Comparison of ENCODE assay signal across 8 cellular contexts in genomic region chr2:176126929-176127768, GRCh38. TPM values are rescaled to one million over a fixed set of nuclear protein-coding genes. Genes with fewer than 3 reads are reported as not detected.
A peak's percentile ranks its signal among the peaks of the same experiment; 100 is the strongest.
DNase-seq lines count a peak whose midpoint lies in the region; FAIRE-seq and TF ChIP-seq lines count a peak whose summit lies in the region.

No MANE protein-coding gene starts in this region.

- H3K9me3 Mint-ChIP-seq in neural progenitor cell, result peaks cover 9% of the 10 kb centered on the region

- no peaks in the 10 kb centered on the region for H3K9me1 ChIP-seq in endothelial cell of umbilical vein (replicated peaks; ENCODE audit: control insufficient read depth, extremely low read depth, insufficient read depth, low read length)

- peak overlapping the region; percentile 86 for H3K4me2 ChIP-seq in endothelial cell of umbilical vein (ENCODE audit: insufficient read depth, low read length)
- no peak overlapping the region for H3K4me2 ChIP-seq in neural progenitor cell

- intact Hi-C loops in endothelial cell of umbilical vein (cut with micrococcal nuclease), result loop anchor here (1.0 to 5.0 kb wide), 9 partner anchors 328 to 1630 kb away; no protein-coding TSS in a partner anchor
- intact Hi-C loops in tibial artery (cut with DNase I; ENCODE audit: low total_unique reads), result loop anchor here (5.0 kb wide), 2 partner anchors 330 to 510 kb away; no protein-coding TSS in a partner anchor

- peaks cover 3% of the 10 kb centered on the region for H3F3A ChIP-seq in neural progenitor cell (ENCODE audit: low read depth)

- peak overlapping the region; percentile 30 for H3K9ac ChIP-seq in endothelial cell of umbilical vein (replicated peaks; ENCODE audit: extremely low read depth, insufficient read depth, low read length)
- H3K9ac ChIP-seq in neural progenitor cell, result no peak overlapping the region

- no peaks in the 10 kb centered on the region for H4K20me1 ChIP-seq in endothelial cell of umbilical vein (replicated peaks; ENCODE audit: control insufficient read depth, extremely low read depth, insufficient read depth, low read length)
- H4K20me1 ChIP-seq in neural progenitor cell (ENCODE audit: low read depth), result peaks cover 88% of the 10 kb centered on the region

- H3K27me3 Mint-ChIP-seq in neural progenitor cell (ENCODE audit: insufficient read depth, low read depth), result peaks cover 82% of the 10 kb centered on the region

- POLR2A ChIA-PET in endothelial cell of umbilical vein (lab: Charles Lee), result no interaction called here

- H2AFZ ChIP-seq in endothelial cell of umbilical vein (ENCODE audit: low read depth, low read length), result peak overlapping the region; percentile 58
- no peak overlapping the region for H2AFZ ChIP-seq in neural progenitor cell (replicated peaks)

- DNase-seq in NOMO-1 treated with DMSO at 0.1 percent for 48 hours (lab: John Stamatoyannopoulos, UW; ENCODE audit: unreplicated experiment) (peak; percentile 30), NOMO-1 treated with dmso at 0.1 percent for 144 hours (lab: John Stamatoyannopoulos, UW; ENCODE audit: unreplicated experiment) (no peak), NCI-H460 (ENCODE audit: extremely low read depth, low read depth) (peak; percentile 52), endothelial cell of umbilical vein (ENCODE audit: low read depth, low spot score) (peak; percentile 68), neural progenitor cell (ENCODE audit: low spot score) (peak; percentile 82), tibial artery (peak in 1 of 2 donors; percentile 63), cortex of kidney (lab: John Stamatoyannopoulos, UW) (no peak)
- DNase-seq in activated CD8-positive, alpha-beta memory T cell treated with anti-CD3 and anti-CD28 coated beads for 24 hours, result peak; percentile 86

- H3K4me3 Mint-ChIP-seq in neural progenitor cell, result no peak overlapping the region

- H3K4me3 ChIP-seq in endothelial cell of umbilical vein (replicated peaks in 1 of 3; ENCODE audit: insufficient read depth in 1 of 3, low read depth in 1 of 3, low read length in 3 of 3) (peak overlapping the region in 2 of 3 experiments; percentile 48 to 67), neural progenitor cell (no peak overlapping the region), tibial artery (no peak overlapping the region)

- H3K4me1 ChIP-seq in endothelial cell of umbilical vein (ENCODE audit: control insufficient read depth, extremely low read depth, insufficient read depth, low read length), result peaks cover 33% of the 10 kb centered on the region
- H3K4me1 ChIP-seq in neural progenitor cell, result peaks cover 3% of the 10 kb centered on the region
- peaks cover 0 to 48% (median 34%) of the 10 kb centered on the region in 4 donors for H3K4me1 ChIP-seq in tibial artery

- TF ChIP-seq POLR2A in endothelial cell of umbilical vein (IDR thresholded peaks at IDR 0.05; ENCODE audit: low read depth, low read length), result no peak

- peaks cover 14% of the 10 kb centered on the region for H3K79me2 ChIP-seq in endothelial cell of umbilical vein (ENCODE audit: control insufficient read depth, insufficient read depth, low read length)
- no peaks in the 10 kb centered on the region for H3K79me2 ChIP-seq in neural progenitor cell (ENCODE audit: low read depth)

- FAIRE-seq in endothelial cell of umbilical vein (lab: Jason Lieb, UNC), result peak; percentile 76

- H3K27ac Mint-ChIP-seq in neural progenitor cell, result no peak overlapping the region

- dilution Hi-C loops in endothelial cell of umbilical vein (cut with MboI; ENCODE audit: extremely low pct_ligation_motif_present, low sequenced_read_pairs), result loop anchor here (25.0 kb wide), 1 partner anchor 510 kb away; no protein-coding TSS in a partner anchor

- peak; percentile 61 to 66 for TF ChIP-seq CTCF in endothelial cell of umbilical vein (IDR thresholded peaks at IDR 0.05; ENCODE audit: extremely low read depth in 1 of 2, insufficient read depth in 1 of 2, low read depth in 1 of 2, low read length in 2 of 2)
- peak; percentile 95 for TF ChIP-seq CTCF in neural progenitor cell (IDR thresholded peaks at IDR 0.05)
- peak; percentile 79 to 87 for TF ChIP-seq CTCF in tibial artery (IDR thresholded peaks at IDR 0.05)

- peaks cover 5 to 6% of the 10 kb centered on the region in 2 experiments for H3K27me3 ChIP-seq in endothelial cell of umbilical vein (ENCODE audit: control insufficient read depth in 2 of 2, insufficient read depth in 2 of 2, low read length in 2 of 2)
- peaks cover 100% of the 10 kb centered on the region for H3K27me3 ChIP-seq in neural progenitor cell
- H3K27me3 ChIP-seq in tibial artery, result peaks cover 0 to 74% of the 10 kb centered on the region in 2 donors

- H3K36me3 ChIP-seq in endothelial cell of umbilical vein (ENCODE audit: control insufficient read depth in 2 of 2, extremely low read depth in 1 of 2, insufficient read depth in 2 of 2, low read length in 2 of 2), result no peaks in the 10 kb centered on the region
- H3K36me3 ChIP-seq in neural progenitor cell, result no peaks in the 10 kb centered on the region
- H3K36me3 ChIP-seq in tibial artery, result no peaks in the 10 kb centered on the region

- H3K4me1 Mint-ChIP-seq in neural progenitor cell, result peaks cover 17% of the 10 kb centered on the region

- CTCF ChIA-PET in endothelial cell of umbilical vein (lab: Charles Lee), result interaction anchor here (0.5 to 10.1 kb wide), 49 partner anchors 9 to 1638 kb away, joined by 3 to 458 read pairs (median 5); partner anchors contain the start of genes HOXD10 and HOXD4

- H3K9me3 ChIP-seq in endothelial cell of umbilical vein (replicated peaks; ENCODE audit: control insufficient read depth, insufficient read depth, low read length) (no peaks in the 10 kb centered on the region), neural progenitor cell (ENCODE audit: low read depth) (no peaks in the 10 kb centered on the region), tibial artery (no peaks in the 10 kb centered on the region)

- H3K27ac ChIP-seq in endothelial cell of umbilical vein (ENCODE audit: insufficient read depth, low read depth, low read length) (no peak overlapping the region), neural progenitor cell (no peak overlapping the region), tibial artery (no peak overlapping the region)

- no TSS peak for BruUV-seq in endothelial cell of umbilical vein (replicated peaks; lab: Mats Ljungman, UMichigan)

- no peaks in the 10 kb centered on the region for H3K36me3 Mint-ChIP-seq in neural progenitor cell

RNA-seq across cellular contexts. Expression of gene HOXD8, which starts 2.4 kb away (rescaled TPM):
- 11.7 and 13.9 TPM in 2 replicates for total RNA-seq in NCI-H460 (2014; rRNA removed; shearing (Covaris generic))
- polyA plus RNA-seq in NCI-H460 (2014; cell fraction: nucleus; rRNA removed), result 2.6 and 3.5 TPM in 2 replicates
- total RNA-seq in endothelial cell of umbilical vein (14.9 and 15.6 TPM in 2 replicates), neural progenitor cell (ENCODE audit: low replicate concordance) (not detected in 2 replicates)
- 6.4 and 7.2 TPM in 2 replicates for polyA plus RNA-seq in endothelial cell of umbilical vein
- polyA plus RNA-seq in endothelial cell of umbilical vein (2011; cell fraction: cytosol; rRNA removed), result 7.9 and 8.0 TPM in 2 replicates
- polyA plus RNA-seq in endothelial cell of umbilical vein (2011; cell fraction: nucleus; rRNA removed), result 5.3 and 7.6 TPM in 2 replicates
- polyA plus RNA-seq in endothelial cell of umbilical vein (2012), result 13.0 and 15.6 TPM in 2 replicates
- polyA minus RNA-seq in endothelial cell of umbilical vein, result 3.2 and 4.6 TPM in 2 replicates
- not detected for polyA minus RNA-seq in endothelial cell of umbilical vein (2011; cell fraction: cytosol; rRNA and poly(A)+ RNA removed)
- 2.6 and 3.6 TPM in 2 replicates for polyA minus RNA-seq in endothelial cell of umbilical vein (2011; cell fraction: nucleus; rRNA and poly(A)+ RNA removed)

RNA-seq across cellular contexts. Expression of gene HOXD9, which starts 4.6 kb away (rescaled TPM):
- not detected in 2 replicates for total RNA-seq in NCI-H460 (2014; rRNA removed; shearing (Covaris generic))
- polyA plus RNA-seq in NCI-H460 (2014; cell fraction: nucleus; rRNA removed), result not detected in 2 replicates
- total RNA-seq in endothelial cell of umbilical vein (3.5 and 3.9 TPM in 2 replicates), neural progenitor cell (ENCODE audit: low replicate concordance) (not detected in 2 replicates)
- polyA plus RNA-seq in endothelial cell of umbilical vein, result 1.9 and 2.3 TPM in 2 replicates
- polyA plus RNA-seq in endothelial cell of umbilical vein (2011; cell fraction: cytosol; rRNA removed), result 1.2 and 1.9 TPM in 2 replicates
- 1.0 and 1.2 TPM in 2 replicates for polyA plus RNA-seq in endothelial cell of umbilical vein (2011; cell fraction: nucleus; rRNA removed)
- polyA plus RNA-seq in endothelial cell of umbilical vein (2012), result 3.6 and 4.5 TPM in 2 replicates
- 0.40 and 0.46 TPM in 2 replicates for polyA minus RNA-seq in endothelial cell of umbilical vein
- polyA minus RNA-seq in endothelial cell of umbilical vein (2011; cell fraction: cytosol; rRNA and poly(A)+ RNA removed), result 2.0 TPM
- 0.53 and 1.4 TPM in 2 replicates for polyA minus RNA-seq in endothelial cell of umbilical vein (2011; cell fraction: nucleus; rRNA and poly(A)+ RNA removed)

RNA-seq across cellular contexts. Expression of gene HOXD10, which starts 10.6 kb away (rescaled TPM):
- total RNA-seq in NCI-H460 (2014; rRNA removed; shearing (Covaris generic)), result 0.25 TPM in 1 of 2 replicates, not detected in the other
- polyA plus RNA-seq in NCI-H460 (2014; cell fraction: nucleus; rRNA removed), result not detected in 2 replicates
- total RNA-seq in endothelial cell of umbilical vein, result not detected in 2 replicates
- not detected in 2 replicates for polyA plus RNA-seq in endothelial cell of umbilical vein
- polyA plus RNA-seq in endothelial cell of umbilical vein (2011; cell fraction: cytosol; rRNA removed), result not detected in 2 replicates
- polyA plus RNA-seq in endothelial cell of umbilical vein (2011; cell fraction: nucleus; rRNA removed), result not detected in 2 replicates
- not detected in 2 replicates for polyA plus RNA-seq in endothelial cell of umbilical vein (2012)
- polyA minus RNA-seq in endothelial cell of umbilical vein, result not detected in 2 replicates
- not detected for polyA minus RNA-seq in endothelial cell of umbilical vein (2011; cell fraction: cytosol; rRNA and poly(A)+ RNA removed)
- polyA minus RNA-seq in endothelial cell of umbilical vein (2011; cell fraction: nucleus; rRNA and poly(A)+ RNA removed), result not detected in 2 replicates
- total RNA-seq in neural progenitor cell (ENCODE audit: low replicate concordance), result not detected in 2 replicates

RNA-seq across cellular contexts. Expression of gene HOXD11, which starts 20.1 kb away (rescaled TPM):
- not detected in 2 replicates for total RNA-seq in NCI-H460 (2014; rRNA removed; shearing (Covaris generic))
- polyA plus RNA-seq in NCI-H460 (2014; cell fraction: nucleus; rRNA removed), result not detected in 2 replicates
- total RNA-seq in endothelial cell of umbilical vein (not detected in 2 replicates), neural progenitor cell (ENCODE audit: low replicate concordance) (not detected in 2 replicates)
- polyA plus RNA-seq in endothelial cell of umbilical vein, result not detected in 2 replicates
- polyA plus RNA-seq in endothelial cell of umbilical vein (2011; cell fraction: cytosol; rRNA removed), result not detected in 2 replicates
- polyA plus RNA-seq in endothelial cell of umbilical vein (2011; cell fraction: nucleus; rRNA removed), result not detected in 2 replicates
- not detected in 2 replicates for polyA plus RNA-seq in endothelial cell of umbilical vein (2012)
- polyA minus RNA-seq in endothelial cell of umbilical vein, result not detected in 2 replicates
- 1.0 TPM for polyA minus RNA-seq in endothelial cell of umbilical vein (2011; cell fraction: cytosol; rRNA and poly(A)+ RNA removed)
- polyA minus RNA-seq in endothelial cell of umbilical vein (2011; cell fraction: nucleus; rRNA and poly(A)+ RNA removed), result not detected in 2 replicates

RNA-seq across cellular contexts. Expression of gene HOXD4, which starts 24.2 kb away (rescaled TPM):
- total RNA-seq in NCI-H460 (2014; rRNA removed; shearing (Covaris generic)), result not detected in 2 replicates
- polyA plus RNA-seq in NCI-H460 (2014; cell fraction: nucleus; rRNA removed), result not detected in 2 replicates
- 11.5 and 13.7 TPM in 2 replicates for total RNA-seq in endothelial cell of umbilical vein
- polyA plus RNA-seq in endothelial cell of umbilical vein, result 7.6 TPM in 2 replicates
- polyA plus RNA-seq in endothelial cell of umbilical vein (2011; cell fraction: cytosol; rRNA removed), result 1.2 and 2.2 TPM in 2 replicates
- polyA plus RNA-seq in endothelial cell of umbilical vein (2011; cell fraction: nucleus; rRNA removed), result 58.7 and 63.3 TPM in 2 replicates
- polyA plus RNA-seq in endothelial cell of umbilical vein (2012), result 4.0 and 6.6 TPM in 2 replicates
- polyA minus RNA-seq in endothelial cell of umbilical vein, result 2.7 and 2.9 TPM in 2 replicates
- not detected for polyA minus RNA-seq in endothelial cell of umbilical vein (2011; cell fraction: cytosol; rRNA and poly(A)+ RNA removed)
- polyA minus RNA-seq in endothelial cell of umbilical vein (2011; cell fraction: nucleus; rRNA and poly(A)+ RNA removed), result 10.7 and 10.8 TPM in 2 replicates
- not detected in 2 replicates for total RNA-seq in neural progenitor cell (ENCODE audit: low replicate concordance)

Comparison
In these comparisons a context has a peak if more than half of its experiments do, and no peak if none do; other contexts are left out.
1. DNase-seq: peak in NOMO-1 treated with DMSO at 0.1 percent for 48 hours (single experiment), NCI-H460 (single experiment), activated CD8-positive, alpha-beta memory T cell treated with anti-CD3 and anti-CD28 coated beads for 24 hours (single experiment), endothelial cell of umbilical vein (single experiment) and neural progenitor cell (single experiment); none in NOMO-1 treated with dmso at 0.1 percent for 144 hours (single experiment) and cortex of kidney (single experiment).
2. H3K4me3 ChIP-seq: peak in endothelial cell of umbilical vein (2 of 3); none in neural progenitor cell (single experiment) and tibial artery (0 of 2).
3. RNA of gene HOXD8, which starts 2.4 kb away (total RNA-seq): 14.9 to 15.6 TPM in endothelial cell of umbilical vein and 11.7 to 13.9 TPM in NCI-H460; not detected in neural progenitor cell; every median in the first group is over 10 times any median in the second.
4. Peak in every context shown above with its lines, with median percentiles within 50 percentile points of each other: CTCF ChIP-seq.